In the genomic region with DNA sequence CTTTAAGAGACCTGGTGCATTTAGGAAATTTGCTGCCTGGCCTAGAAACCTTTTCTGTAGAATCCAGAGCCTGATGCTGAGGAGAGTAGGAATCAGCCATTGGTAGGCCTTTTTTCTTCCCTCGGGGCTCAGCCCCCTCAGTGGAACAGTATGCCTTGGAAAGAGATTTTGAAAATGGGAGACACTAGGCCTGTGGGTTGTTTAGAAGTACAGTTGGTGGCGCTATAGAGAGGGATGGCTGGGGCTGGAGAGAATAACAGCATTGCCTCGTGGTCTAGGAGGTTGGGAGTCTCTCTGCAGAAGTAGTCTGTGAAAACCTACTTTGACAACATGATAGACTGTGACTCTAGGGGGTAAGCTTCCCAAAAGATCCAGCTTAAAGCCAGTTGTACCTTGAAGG, we compare ENCODE assay signal across 1 cellular context.
TF ChIP-seq lines count a peak whose summit lies in the region.

No MANE protein-coding gene starts in this region.

TF ChIP-seq in HCT116, 20 proteins besides CTCF, POLR2A, EP300 and RAD21:
- TF ChIP-seq CEBPB (IDR thresholded peaks at IDR 0.05; ENCODE audit: low read depth) (no peak), ZNF274 (IDR thresholded peaks at IDR 0.05; ENCODE audit: low read depth, low read length) (no peak), SRF (IDR thresholded peaks at IDR 0.05; ENCODE audit: low read depth) (no peak), FOSL1 (IDR thresholded peaks at IDR 0.05; ENCODE audit: low read depth) (no peak), YY1 (IDR thresholded peaks at IDR 0.05; ENCODE audit: extremely low read depth, insufficient replicate concordance, low read depth, low read length) (no peak), SP1 (IDR thresholded peaks at IDR 0.05; ENCODE audit: low read depth) (no peak), EZH2phosphoT487 (IDR thresholded peaks at IDR 0.05; ENCODE audit: borderline replicate concordance) (no peak), CBX3 (IDR thresholded peaks at IDR 0.05; ENCODE audit: low read depth) (no peak), SIN3A (IDR thresholded peaks at IDR 0.05; ENCODE audit: low read depth) (no peak)
- TF ChIP-seq, protein P1, sequence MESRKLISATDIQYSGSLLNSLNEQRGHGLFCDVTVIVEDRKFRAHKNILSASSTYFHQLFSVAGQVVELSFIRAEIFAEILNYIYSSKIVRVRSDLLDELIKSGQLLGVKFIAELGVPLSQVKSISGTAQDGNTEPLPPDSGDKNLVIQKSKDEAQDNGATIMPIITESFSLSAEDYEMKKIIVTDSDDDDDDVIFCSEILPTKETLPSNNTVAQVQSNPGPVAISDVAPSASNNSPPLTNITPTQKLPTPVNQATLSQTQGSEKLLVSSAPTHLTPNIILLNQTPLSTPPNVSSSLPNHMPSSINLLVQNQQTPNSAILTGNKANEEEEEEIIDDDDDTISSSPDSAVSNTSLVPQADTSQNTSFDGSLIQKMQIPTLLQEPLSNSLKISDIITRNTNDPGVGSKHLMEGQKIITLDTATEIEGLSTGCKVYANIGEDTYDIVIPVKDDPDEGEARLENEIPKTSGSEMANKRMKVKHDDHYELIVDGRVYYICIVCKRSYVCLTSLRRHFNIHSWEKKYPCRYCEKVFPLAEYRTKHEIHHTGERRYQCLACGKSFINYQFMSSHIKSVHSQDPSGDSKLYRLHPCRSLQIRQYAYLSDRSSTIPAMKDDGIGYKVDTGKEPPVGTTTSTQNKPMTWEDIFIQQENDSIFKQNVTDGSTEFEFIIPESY (IDR thresholded peaks at IDR 0.05; ENCODE audit: extremely low read depth, insufficient replicate concordance, low read length), result no peak
- TF ChIP-seq, protein P2, sequence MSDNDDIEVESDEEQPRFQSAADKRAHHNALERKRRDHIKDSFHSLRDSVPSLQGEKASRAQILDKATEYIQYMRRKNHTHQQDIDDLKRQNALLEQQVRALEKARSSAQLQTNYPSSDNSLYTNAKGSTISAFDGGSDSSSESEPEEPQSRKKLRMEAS (IDR thresholded peaks at IDR 0.05), result no peak
- TF ChIP-seq, protein P3, sequence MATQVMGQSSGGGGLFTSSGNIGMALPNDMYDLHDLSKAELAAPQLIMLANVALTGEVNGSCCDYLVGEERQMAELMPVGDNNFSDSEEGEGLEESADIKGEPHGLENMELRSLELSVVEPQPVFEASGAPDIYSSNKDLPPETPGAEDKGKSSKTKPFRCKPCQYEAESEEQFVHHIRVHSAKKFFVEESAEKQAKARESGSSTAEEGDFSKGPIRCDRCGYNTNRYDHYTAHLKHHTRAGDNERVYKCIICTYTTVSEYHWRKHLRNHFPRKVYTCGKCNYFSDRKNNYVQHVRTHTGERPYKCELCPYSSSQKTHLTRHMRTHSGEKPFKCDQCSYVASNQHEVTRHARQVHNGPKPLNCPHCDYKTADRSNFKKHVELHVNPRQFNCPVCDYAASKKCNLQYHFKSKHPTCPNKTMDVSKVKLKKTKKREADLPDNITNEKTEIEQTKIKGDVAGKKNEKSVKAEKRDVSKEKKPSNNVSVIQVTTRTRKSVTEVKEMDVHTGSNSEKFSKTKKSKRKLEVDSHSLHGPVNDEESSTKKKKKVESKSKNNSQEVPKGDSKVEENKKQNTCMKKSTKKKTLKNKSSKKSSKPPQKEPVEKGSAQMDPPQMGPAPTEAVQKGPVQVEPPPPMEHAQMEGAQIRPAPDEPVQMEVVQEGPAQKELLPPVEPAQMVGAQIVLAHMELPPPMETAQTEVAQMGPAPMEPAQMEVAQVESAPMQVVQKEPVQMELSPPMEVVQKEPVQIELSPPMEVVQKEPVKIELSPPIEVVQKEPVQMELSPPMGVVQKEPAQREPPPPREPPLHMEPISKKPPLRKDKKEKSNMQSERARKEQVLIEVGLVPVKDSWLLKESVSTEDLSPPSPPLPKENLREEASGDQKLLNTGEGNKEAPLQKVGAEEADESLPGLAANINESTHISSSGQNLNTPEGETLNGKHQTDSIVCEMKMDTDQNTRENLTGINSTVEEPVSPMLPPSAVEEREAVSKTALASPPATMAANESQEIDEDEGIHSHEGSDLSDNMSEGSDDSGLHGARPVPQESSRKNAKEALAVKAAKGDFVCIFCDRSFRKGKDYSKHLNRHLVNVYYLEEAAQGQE (IDR thresholded peaks at IDR 0.05; ENCODE audit: low read depth), result no peak
- TF ChIP-seq, protein P4, sequence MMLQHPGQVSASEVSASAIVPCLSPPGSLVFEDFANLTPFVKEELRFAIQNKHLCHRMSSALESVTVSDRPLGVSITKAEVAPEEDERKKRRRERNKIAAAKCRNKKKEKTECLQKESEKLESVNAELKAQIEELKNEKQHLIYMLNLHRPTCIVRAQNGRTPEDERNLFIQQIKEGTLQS (IDR thresholded peaks at IDR 0.05), result no peak
